ENCODE assay signal across 11 cellular contexts in the genomic region with DNA sequence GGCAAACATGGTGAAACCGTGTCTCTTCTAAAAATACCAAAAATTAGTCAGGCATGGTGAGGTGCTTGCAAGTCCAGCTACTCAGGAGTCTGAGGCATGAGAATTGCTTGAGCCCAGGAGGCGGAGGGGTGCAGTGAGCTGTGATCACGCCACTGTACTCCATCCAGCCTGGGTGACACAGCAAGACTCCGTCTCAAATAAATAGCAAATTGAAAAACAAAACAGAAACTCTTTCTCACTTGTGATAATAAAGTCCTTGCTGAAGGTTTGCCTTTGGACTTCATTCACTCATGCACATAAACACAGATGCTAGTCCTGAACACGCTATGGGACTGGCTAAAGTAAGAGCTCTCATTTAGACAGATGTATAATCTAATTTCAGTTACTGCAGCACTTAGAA. TPM values are rescaled to one million over a fixed set of nuclear protein-coding genes. Genes with fewer than 3 reads are reported as not detected.
A peak's percentile ranks its signal among the peaks of the same experiment; 100 is the strongest.
DNase-seq lines count a peak whose midpoint lies in the region; ATAC-seq and TF ChIP-seq lines count a peak whose summit lies in the region.
"Had no signal": no experiment of that assay in that cellular context is flagged by ENCODE, and none has a peak within 500 bp of the region (broad histone marks: within the 10 kb centered on the region; RNA-seq: fewer than 3 reads in every experiment).

No MANE protein-coding gene starts in this region.

- H3K27me3 ChIP-seq in dorsolateral prefrontal cortex: no peaks in the 10 kb centered on the region
- H3K27me3 ChIP-seq in suprapubic skin: no peaks in the 10 kb centered on the region
- H3K27me3 ChIP-seq in esophagus muscularis mucosa: no peaks in the 10 kb centered on the region
- H3K27me3 ChIP-seq: BLaER1, left lung had no signal

- H3K4me1 ChIP-seq in suprapubic skin: no peaks in the 10 kb centered on the region
- H3K4me1 ChIP-seq in esophagus muscularis mucosa: peaks cover 4 to 13% (median 9%) of the 10 kb centered on the region in 4 donors
- H3K4me1 ChIP-seq: left lung had no signal

- no peak overlapping the region for H3K4me3 Mint-ChIP-seq in activated T-helper 17 cell treated with anti-CD3 and anti-CD28 coated beads, Interleukin-2, amount 50 U/mL, for 72 hours

- intact Hi-C loops in dorsolateral prefrontal cortex (cut with DNase I) (loop anchor here (5.0 kb wide), 2 partner anchors 35 to 40 kb away; a partner anchor contains a TSS), esophagus muscularis mucosa (cut with DNase I) (no loop called here)

- no peaks in the 10 kb centered on the region for H3K4me1 Mint-ChIP-seq in activated T-helper 17 cell treated with anti-CD3 and anti-CD28 coated beads, Interleukin-2, amount 50 U/mL, for 72 hours

- peak overlapping the region in 6 of 59 donors; percentile 0 to 33 (median 9) for H3K4me3 ChIP-seq in dorsolateral prefrontal cortex
- no peak overlapping the region for H3K4me3 ChIP-seq in suprapubic skin
- H3K4me3 ChIP-seq in esophagus muscularis mucosa: no peak overlapping the region
- H3K4me3 ChIP-seq: BLaER1, left lung had no signal

- DNase-seq in dorsolateral prefrontal cortex: peak in 2 of 10 donors; percentile 31 to 64
- no peak for DNase-seq in suprapubic skin (ENCODE audit: low spot score in 2 of 2)
- no peak for DNase-seq in esophagus muscularis mucosa (ENCODE audit: extremely low spot score)
- no peak for DNase-seq in NCI-H510A (lab: John Stamatoyannopoulos, UW)
- DNase-seq: left lung had no signal

- TF ChIP-seq CTCF in dorsolateral prefrontal cortex (IDR thresholded peaks at IDR 0.05 in 54 of 56, conservative IDR thresholded peaks at IDR 0.05 in 2 of 56; ENCODE audit: low read depth in 1 of 56, partially characterized antibody in 56 of 56): peak in 1 of 56 donors; percentile 9
- no peak for TF ChIP-seq CTCF in suprapubic skin (IDR thresholded peaks at IDR 0.05)
- TF ChIP-seq CTCF in esophagus muscularis mucosa (IDR thresholded peaks at IDR 0.05): no peak

- no peaks in the 10 kb centered on the region for H3K36me3 Mint-ChIP-seq in activated T-helper 17 cell treated with anti-CD3 and anti-CD28 coated beads, Interleukin-2, amount 50 U/mL, for 72 hours (ENCODE audit: low read depth)
- H3K36me3 Mint-ChIP-seq: brain had no signal

- H3K27ac Mint-ChIP-seq in activated T-helper 17 cell treated with anti-CD3 and anti-CD28 coated beads, Interleukin-2, amount 50 U/mL, for 72 hours: no peak overlapping the region

- TF ChIP-seq EP300 in suprapubic skin (IDR thresholded peaks at IDR 0.05) (no peak), esophagus muscularis mucosa (IDR thresholded peaks at IDR 0.05) (no peak)

- H3K36me3 ChIP-seq in suprapubic skin (no peaks in the 10 kb centered on the region), esophagus muscularis mucosa (no peaks in the 10 kb centered on the region)
- H3K36me3 ChIP-seq: BLaER1, left lung had no signal

- H3K9me3 Mint-ChIP-seq in activated T-helper 17 cell treated with anti-CD3 and anti-CD28 coated beads, Interleukin-2, amount 50 U/mL, for 72 hours: no peaks in the 10 kb centered on the region
- H3K9me3 Mint-ChIP-seq: brain had no signal

- no peaks in the 10 kb centered on the region for H3K9me3 ChIP-seq in suprapubic skin
- H3K9me3 ChIP-seq in esophagus muscularis mucosa: no peaks in the 10 kb centered on the region
- H3K9me3 ChIP-seq: BLaER1, left lung had no signal

- H3K27ac ChIP-seq in dorsolateral prefrontal cortex (peak overlapping the region; percentile 76 to 99 (median 94)), suprapubic skin (no peak overlapping the region), esophagus muscularis mucosa (replicated peaks in 1 of 4) (no peak overlapping the region)
- H3K27ac ChIP-seq: BLaER1, left lung had no signal

- peak; percentile 47 for ATAC-seq in GM18508 (IDR thresholded peaks at IDR 0.05; ENCODE audit: insufficient read depth, unreplicated experiment)
- peak; percentile 61 for ATAC-seq in GM21528 (IDR thresholded peaks at IDR 0.05; ENCODE audit: low FRiP score, unreplicated experiment)
- peak; percentile 58 for ATAC-seq in HG03135 (IDR thresholded peaks at IDR 0.05; ENCODE audit: unreplicated experiment)
- ATAC-seq in activated T-helper 17 cell treated with anti-CD3 and anti-CD28 coated beads, Interleukin-2, amount 50 U/mL, for 72 hours (replicated peaks): no peak
- ATAC-seq: left lung had no signal

- H3K27me3 Mint-ChIP-seq in activated T-helper 17 cell treated with anti-CD3 and anti-CD28 coated beads, Interleukin-2, amount 50 U/mL, for 72 hours: no peaks in the 10 kb centered on the region
- H3K27me3 Mint-ChIP-seq: brain had no signal

- WGBS in suprapubic skin: 93% methylated on average over 5 of the region's 5 CpGs
- 85% methylated on average over 5 of the region's 5 CpGs for WGBS in esophagus muscularis mucosa

- TF ChIP-seq POLR2A in suprapubic skin (IDR thresholded peaks at IDR 0.05): no peak
- TF ChIP-seq POLR2A in esophagus muscularis mucosa (IDR thresholded peaks at IDR 0.05; ENCODE audit: low read depth): no peak

RNA-seq across cellular contexts. Expression of a gene that starts 37.6 kb away (rescaled TPM):
- 100 to 1,000 TPM; 181 to 667 (median 439) TPM for total RNA-seq in dorsolateral prefrontal cortex
- 100 to 1,000 TPM in 2 of 4 donors, 10 to 100 TPM in 2; 89.1 to 191 (median 112) TPM for total RNA-seq in suprapubic skin
- total RNA-seq in esophagus muscularis mucosa: 10 to 100 TPM; 25.5 to 44.9 (median 26.6) TPM
- 10 to 100 TPM; 56.2 to 78.2 TPM for total RNA-seq in activated T-helper 17 cell treated with anti-CD3 and anti-CD28 coated beads, Interleukin-2, amount 50 U/mL, for 72 hours

Comparison
In these comparisons a context has a peak if more than half of its experiments do, and no peak if none do; other contexts are left out.
1. H3K27ac ChIP-seq: peak in dorsolateral prefrontal cortex (59 of 59); none in suprapubic skin (single experiment) and esophagus muscularis mucosa (0 of 4).